23 cellular contexts compared by ENCODE assay signal in genomic region chr18:65659312-65659711, GRCh38.
DNase-seq lines count a peak whose midpoint lies in the region; ATAC-seq, FAIRE-seq and TF ChIP-seq lines count a peak whose summit lies in the region.
"Had no signal": no experiment of that assay in that cellular context is flagged by ENCODE, and none has a peak within 500 bp of the region (broad histone marks: within the 10 kb centered on the region; RNA-seq: fewer than 3 reads in every experiment).

No MANE protein-coding gene starts in this region.

- CTCF ChIA-PET in PC-3 (lab: Charles Lee), result no interaction called here

- H3F3A ChIP-seq in PC-3 (ENCODE audit: low read length, unreplicated experiment) (peaks cover 4% of the 10 kb centered on the region), GM23248 (ENCODE audit: insufficient read depth) (no peaks in the 10 kb centered on the region)

- in situ Hi-C loops in GM23248 (cut with MboI), result no loop called here

- intact Hi-C loops in PC-3 (cut with micrococcal nuclease), result loop anchor here (5.0 kb wide), 1 partner anchor 68 kb away; no protein-coding TSS in a partner anchor

- H3K9ac ChIP-seq in PC-3 (ENCODE audit: low read length), result peak overlapping the region; percentile 73
- H3K9ac ChIP-seq in GM23248, result no peak overlapping the region

- TF ChIP-seq CTCF in D721Med (IDR thresholded peaks at IDR 0.05; ENCODE audit: insufficient read depth, missing control alignments) (no peak), PC-3 (conservative IDR thresholded peaks at IDR 0.05; ENCODE audit: low read depth, low read length) (no peak), retinal pigment epithelial cell (conservative IDR thresholded peaks at IDR 0.05; ENCODE audit: low read depth, low read length) (no peak)

- peaks cover 28% of the 10 kb centered on the region for H3K4me1 ChIP-seq in PC-3 (ENCODE audit: insufficient read depth, low read length)
- H3K4me1 ChIP-seq in GM23248 (ENCODE audit: insufficient read depth), result no peaks in the 10 kb centered on the region
- H3K4me1 ChIP-seq: BE2C had no signal

- H3K79me2 ChIP-seq in PC-3 (ENCODE audit: low read length) (no peaks in the 10 kb centered on the region), GM23248 (ENCODE audit: insufficient read depth) (no peaks in the 10 kb centered on the region)

- POLR2A ChIA-PET in PC-3 (lab: Charles Lee; ENCODE audit: unreplicated experiment), result interaction anchor here (0.7 kb wide), 2 partner anchors 124 to 787 kb away, joined by 3 to 5 read pairs; no protein-coding TSS in a partner anchor

- FAIRE-seq in D721Med (lab: Jason Lieb, UNC), result peak; percentile 90
- FAIRE-seq: GM12892, GM18507 had no signal

- H3K4me3 ChIP-seq in PC-3 (ENCODE audit: low read length) (peak overlapping the region; percentile 42), retinal pigment epithelial cell (ENCODE audit: low read length) (no peak overlapping the region), GM23248 (no peak overlapping the region)

- H3K9me3 ChIP-seq in PC-3 (ENCODE audit: low read length), result no peaks in the 10 kb centered on the region; the same call in 1 of the 2 replicates
- H3K9me3 ChIP-seq in GM23248 (ENCODE audit: low read depth), result no peaks in the 10 kb centered on the region
- H3K9me3 ChIP-seq: BE2C had no signal

- H2AFZ ChIP-seq in PC-3 (ENCODE audit: low read length), result no peak overlapping the region
- H2AFZ ChIP-seq in GM23248, result no peak overlapping the region

- DNase-seq in D721Med (ENCODE audit: insufficient read length, low spot score) (no peak), PC-3 (peak; percentile 88), epithelial cell of prostate (ENCODE audit: low read depth, low spot score) (no peak), retinal pigment epithelial cell (ENCODE audit: low read depth) (peak; percentile 27), GM23248 (no peak), NCI-H187 (lab: John Stamatoyannopoulos, UW) (no peak)
- DNase-seq: 8988T; ACHN; BE2C; C1 segment of cervical spinal cord; CD4-positive, CD25-positive, alpha-beta regulatory T cell; CD8-positive, alpha-beta memory T cell; COR-L47; DMS153; DMS79; GDM1; GOT3; H7; HFFc6 had no signal

- H4K20me1 ChIP-seq in PC-3 (ENCODE audit: low read length) (no peaks in the 10 kb centered on the region), GM23248 (ENCODE audit: insufficient read depth) (no peaks in the 10 kb centered on the region)

- no peaks in the 10 kb centered on the region for H3K9me2 ChIP-seq in PC-3 (replicated peaks; ENCODE audit: low read length)
- H3K9me2 ChIP-seq in GM23248 (ENCODE audit: insufficient read depth), result no peaks in the 10 kb centered on the region; the same call in 1 of the 2 replicates

- ATAC-seq in PC-3 (peak; percentile 62), HG03460 (IDR thresholded peaks at IDR 0.05; ENCODE audit: unreplicated experiment) (no peak)
- ATAC-seq: HCT116 had no signal

- H3K4me2 ChIP-seq in PC-3 (ENCODE audit: low read length) (peak overlapping the region; percentile 75), GM23248 (ENCODE audit: unreplicated experiment) (no peak overlapping the region)

- H3K27ac ChIP-seq in PC-3 (ENCODE audit: low read length), result peak overlapping the region; percentile 97
- peak overlapping the region; percentile 50 for H3K27ac ChIP-seq in epithelial cell of prostate
- no peak overlapping the region for H3K27ac ChIP-seq in GM23248

- H3K36me3 ChIP-seq in PC-3 (ENCODE audit: low read depth, low read length) (0 out of 2 replicates have a peak, but pooled peaks cover 2% of the 10 kb centered on the region), GM23248 (ENCODE audit: low read depth) (no peaks in the 10 kb centered on the region)
- H3K36me3 ChIP-seq: BE2C had no signal

- H3K27me3 ChIP-seq in PC-3 (ENCODE audit: low read length) (no peaks in the 10 kb centered on the region), GM23248 (replicated peaks; ENCODE audit: insufficient read depth) (no peaks in the 10 kb centered on the region)
- H3K27me3 ChIP-seq: BE2C had no signal

- BruUV-seq in PC-3 (replicated peaks; lab: Mats Ljungman, UMichigan), result TSS peak; percentile 98

Comparison
In these comparisons a context has a peak if more than half of its experiments do, and no peak if none do; other contexts are left out.
1. DNase-seq: peak in PC-3 (single experiment) and retinal pigment epithelial cell (single experiment); none in D721Med (single experiment), epithelial cell of prostate (single experiment), GM23248 (single experiment) and NCI-H187 (0 of 2).